8 cellular contexts compared by ENCODE assay signal in the genomic region with DNA sequence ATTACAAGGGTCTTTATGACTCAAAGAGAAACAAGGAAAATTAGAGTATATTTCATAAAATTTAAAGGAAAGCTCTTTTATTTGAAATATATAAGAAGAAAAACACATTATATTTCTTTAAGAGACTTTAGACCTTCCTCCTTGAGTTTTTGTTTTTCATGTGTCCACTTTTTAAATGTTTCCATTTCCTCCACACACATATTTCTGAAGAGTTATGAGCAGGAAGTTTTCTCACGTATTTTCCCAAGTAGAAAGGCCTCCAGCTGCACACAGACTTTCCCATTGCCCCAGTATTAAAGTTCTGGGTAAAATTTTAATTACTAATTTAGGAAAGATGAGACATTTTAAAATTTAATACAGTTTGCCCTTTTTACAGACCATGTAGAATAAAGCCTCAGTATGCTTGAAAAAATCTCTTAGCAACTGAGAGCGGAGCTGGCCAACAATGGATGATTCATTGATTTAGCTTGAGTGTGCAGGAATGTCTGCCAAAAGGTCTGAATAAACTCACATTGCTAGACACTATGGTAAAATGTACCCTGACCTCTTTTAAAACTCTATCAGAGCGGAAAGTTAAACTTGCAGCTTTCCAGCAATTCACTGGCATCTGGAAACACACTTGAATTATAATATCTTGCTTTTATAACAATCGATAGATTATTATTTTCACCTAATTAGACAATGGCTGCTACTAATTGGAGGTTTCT. TPM values are rescaled to one million over a fixed set of nuclear protein-coding genes. Genes with fewer than 3 reads are reported as not detected.
DNase-seq lines count a peak whose midpoint lies in the region; ATAC-seq and TF ChIP-seq lines count a peak whose summit lies in the region.

No MANE protein-coding gene starts in this region.

- H3K4me3 ChIP-seq in spleen = no peak overlapping the region

- DNase-seq in HT1080 (ENCODE audit: low read depth) = peak; percentile 84
- DNase-seq in cerebellum (ENCODE audit: low spot score) = peak; percentile 38
- peak; percentile 73 for DNase-seq in left kidney (ENCODE audit: low read depth, low spot score)
- no peak for DNase-seq in spleen
- DNase-seq in SW480 (ENCODE audit: low spot score) = no peak
- DNase-seq in SHP77 (lab: John Stamatoyannopoulos, UW) = no peak
- no peak for DNase-seq in DMS153 treated with DMSO at 0.1 percent for 48 hours (lab: John Stamatoyannopoulos, UW; ENCODE audit: unreplicated experiment)

- TF ChIP-seq CTCF in spleen (IDR thresholded peaks at IDR 0.05 in 8 of 11, conservative IDR thresholded peaks at IDR 0.05 in 3 of 11) = no peak

- no peak for ATAC-seq in GM21619 (IDR thresholded peaks at IDR 0.05; ENCODE audit: unreplicated experiment)

- H3K36me3 ChIP-seq in spleen = no peaks in the 10 kb centered on the region

- no peaks in the 10 kb centered on the region for H3K27me3 ChIP-seq in spleen (replicated peaks in 1 of 7)

- H3K27ac ChIP-seq in spleen = peak overlapping the region; percentile 1 to 56 (median 22)

- peaks cover 0 to 16% (median 0%) of the 10 kb centered on the region in 6 donors for H3K4me1 ChIP-seq in spleen

- no peak for TF ChIP-seq POLR2A in spleen (IDR thresholded peaks at IDR 0.05)

- intact Hi-C loops in spleen (cut with DNase I; ENCODE audit: low total_unique reads) = no loop called here

- 56 to 71% (median 68%) methylated on average over 4 of the region's 4 CpGs for WGBS in spleen, 5 donors

- H3K9me3 ChIP-seq in spleen = no peaks in the 10 kb centered on the region

RNA-seq across cellular contexts. Expression of a gene that starts 57.9 kb away (rescaled TPM):
- 74.2 and 94.2 TPM in 2 replicates for total RNA-seq in HT1080 (2014; rRNA removed; shearing (Covaris generic))
- polyA plus RNA-seq in HT1080 (2015; cell fraction: cytosol; rRNA removed) = 85.7 and 102 TPM in 2 replicates
- 39.9 and 40.7 TPM in 2 replicates for polyA plus RNA-seq in HT1080 (2015; cell fraction: nucleus; rRNA removed)
- total RNA-seq in cerebellum (79.0 TPM), spleen (10 to 100 TPM in 6 of 7 donors, 1 to 10 TPM in 1; 8.2 to 19.8 (median 15.6) TPM)
- 1 to 10 TPM; 1.8 to 3.9 (median 2.3) TPM for polyA plus RNA-seq in spleen

Comparison
In these comparisons a context has a peak if more than half of its experiments do, and no peak if none do; other contexts are left out.
1. DNase-seq: peak in HT1080 (single experiment), cerebellum (single experiment) and left kidney (single experiment); none in spleen (single experiment), SW480 (single experiment), SHP77 (0 of 2) and DMS153 treated with DMSO at 0.1 percent for 48 hours (single experiment).